ENCODE assay signal across 25 cellular contexts in genomic region chr5:35232124-35232523, GRCh38. TPM values are rescaled to one million over a fixed set of nuclear protein-coding genes. Genes with fewer than 3 reads are reported as not detected.
"Had no signal": no experiment of that assay in that cellular context is flagged by ENCODE, and none has a peak within 500 bp of the region (broad histone marks: within the 10 kb centered on the region; RNA-seq: fewer than 3 reads in every experiment).

No MANE protein-coding gene starts in this region.

- H3K4me3 Mint-ChIP-seq: IgD-negative memory B cell had no signal

- H3K27ac ChIP-seq: HL-60, KMS-11, RWPE1 had no signal

- DNase-seq: Kasumi-1; MM.1S; NCI-H1092 treated with DMSO at 0.1 percent for 48 hours; NCI-H1436; NCI-H187; NCI-H2029; NCI-H2081 treated with DMSO at 0.1 percent for 48 hours; NCI-H2171; NCI-H226; NCI-H446; NCI-H510A; NCI-H524 treated with DMSO at 0.1 percent for 48 hours; NCI-H69; NCI-H774; NK-92 treated with Interleukin-12 subunit alpha and Interleukin-12 subunit beta, amount 100 ng/mL, for 24 hours; PC-3; SHP77; SK-N-SH had no signal

- H3K4me3 ChIP-seq: K562 had no signal

- H3K9me3 ChIP-seq: SK-N-SH had no signal

- H3K4me2 ChIP-seq: KMS-11, SK-N-SH had no signal

- ATAC-seq: K562, Panc1, PC-3 had no signal

- H3K27ac Mint-ChIP-seq: IgD-negative memory B cell had no signal

- H3K9me3 Mint-ChIP-seq: IgD-negative memory B cell had no signal

- H3K36me3 Mint-ChIP-seq: IgD-negative memory B cell had no signal

- H3K9ac ChIP-seq: KMS-11, SK-N-SH had no signal

RNA-seq across cellular contexts. Expression of gene PRLR, which starts 1.8 kb away (rescaled TPM):
- total RNA-seq: OCI-LY7 had no signal
- polyA plus RNA-seq: IgD-negative memory B cell, K562 had no signal
